15 cellular contexts compared by ENCODE assay signal in the genomic region with DNA sequence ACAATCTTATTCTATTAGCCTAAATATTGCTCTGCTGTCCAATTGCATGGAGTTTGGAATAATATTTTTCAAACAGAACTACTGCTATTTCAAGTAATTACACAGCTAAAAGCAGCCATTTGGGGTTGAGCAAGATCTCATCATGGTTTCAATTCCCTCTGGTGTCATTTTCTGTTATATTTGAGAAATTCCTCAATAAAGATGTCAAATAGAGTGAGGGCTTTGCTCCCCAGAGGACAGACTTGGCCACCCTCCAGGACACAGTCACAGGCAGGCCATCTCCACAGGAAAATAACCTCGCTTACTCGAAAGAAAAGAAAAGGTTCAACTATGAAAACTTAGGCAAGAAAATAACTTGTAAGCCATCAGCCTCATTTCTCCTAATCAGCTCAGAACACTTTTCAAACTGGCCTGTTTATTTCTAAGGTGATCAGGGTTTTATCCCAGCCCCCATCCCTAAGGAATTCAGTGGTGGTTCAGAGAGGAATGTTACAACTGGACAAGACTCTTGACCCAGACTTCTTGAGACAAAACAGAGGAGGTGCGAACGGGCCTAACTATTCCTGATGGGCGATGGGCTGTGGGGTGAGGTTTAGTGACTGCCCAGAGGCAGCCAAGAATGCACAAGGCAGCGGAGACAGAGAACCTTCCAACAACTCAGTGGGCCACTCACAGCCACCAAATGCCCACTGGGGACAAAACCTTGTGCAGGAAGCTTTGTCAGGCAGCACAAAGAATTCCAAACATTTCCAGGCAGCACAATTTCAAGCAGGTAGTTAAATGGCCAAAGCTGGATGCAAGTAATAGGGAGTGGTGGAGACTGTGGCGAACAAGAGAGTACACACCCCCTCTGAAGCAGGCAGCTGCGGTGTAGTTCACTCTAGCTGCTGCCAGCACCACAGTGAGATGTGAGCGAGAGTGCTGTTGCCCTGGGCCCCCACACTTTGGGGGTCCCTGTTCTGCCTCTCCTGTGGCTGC. TPM values are rescaled to one million over a fixed set of nuclear protein-coding genes. Genes with fewer than 3 reads are reported as not detected.
DNase-seq lines count a peak whose midpoint lies in the region; ATAC-seq and TF ChIP-seq lines count a peak whose summit lies in the region.
"Had no signal": no experiment of that assay in that cellular context is flagged by ENCODE, and none has a peak within 500 bp of the region (broad histone marks: within the 10 kb centered on the region; RNA-seq: fewer than 3 reads in every experiment).

No MANE protein-coding gene starts in this region.

- TF ChIP-seq CTCF in SK-N-SH (IDR thresholded peaks at IDR 0.05), result no peak
- TF ChIP-seq CTCF in upper lobe of right lung (IDR thresholded peaks at IDR 0.05), result no peak

- H3K9me2 ChIP-seq in SK-N-SH, result no peaks in the 10 kb centered on the region

- H3K36me3 ChIP-seq in SK-N-SH (replicated peaks in 1 of 2; ENCODE audit: control insufficient read depth in 1 of 2, insufficient read depth in 2 of 2, low read length in 1 of 2) (no peaks in the 10 kb centered on the region), mesodermal cell (ENCODE audit: control insufficient read depth, insufficient read depth, low read length) (no peaks in the 10 kb centered on the region), upper lobe of right lung (no peaks in the 10 kb centered on the region)

- H3K27me3 Mint-ChIP-seq in dendritic cell treated with granulocyte-macrophage colony-stimulating factor and Interleukin-4, amounts not matched to agents 40 ng/mL and 50 ng/mL, for 4 days, result peaks cover 13% of the 10 kb centered on the region
- H3K27me3 Mint-ChIP-seq in activated CD4-positive, alpha-beta T cell treated with anti-CD3 and anti-CD28 coated beads, Interleukin-2, amount 10 ng/mL, durations not matched to agents 7 days and 5 days, result peaks cover 3% of the 10 kb centered on the region
- H3K27me3 Mint-ChIP-seq: activated CD8-positive, alpha-beta T cell treated with anti-CD3 and anti-CD28 coated beads for 36 hours had no signal

- no peak for TF ChIP-seq EP300 in SK-N-SH (IDR thresholded peaks at IDR 0.05; ENCODE audit: borderline replicate concordance in 1 of 2, low read depth in 1 of 2, low read length in 1 of 2)

- POLR2A ChIA-PET in SK-N-SH (lab: Yijun Ruan, JAX), result interaction anchor here (1.2 kb wide), 1 partner anchor 8 kb away, joined by 3 read pairs; no protein-coding TSS in a partner anchor
- POLR2A ChIA-PET in activated CD4-positive, alpha-beta T cell treated with anti-CD3 and anti-CD28 coated beads, Interleukin-2, amount 10 ng/mL, durations not matched to agents 7 days and 5 days (lab: Charles Lee), result no interaction called here

- H3K79me2 ChIP-seq in SK-N-SH (ENCODE audit: insufficient read depth), result no peaks in the 10 kb centered on the region

- no peaks in the 10 kb centered on the region for H3K36me3 Mint-ChIP-seq in dendritic cell treated with granulocyte-macrophage colony-stimulating factor and Interleukin-4, amounts not matched to agents 40 ng/mL and 50 ng/mL, for 4 days (ENCODE audit: low read depth)
- no peaks in the 10 kb centered on the region for H3K36me3 Mint-ChIP-seq in activated CD4-positive, alpha-beta T cell treated with anti-CD3 and anti-CD28 coated beads, Interleukin-2, amount 10 ng/mL, durations not matched to agents 7 days and 5 days (ENCODE audit: low read depth)
- H3K36me3 Mint-ChIP-seq: activated naive CD4-positive, alpha-beta T cell treated with anti-CD3 and anti-CD28 coated beads, Interleukin-2, amount 10 ng/mL, durations not matched to agents 7 days and 5 days had no signal

- H3K4me1 ChIP-seq in SK-N-SH (ENCODE audit: control insufficient read depth in 1 of 2, insufficient read depth in 2 of 2, low read depth in 1 of 2, low read length in 1 of 2), result peaks cover 0 to 48% of the 10 kb centered on the region in 2 experiments; a peak in 1 of 4 replicates
- H3K4me1 ChIP-seq in mesodermal cell (ENCODE audit: control insufficient read depth, insufficient read depth, low read length, poor library complexity, severe bottlenecking), result no peaks in the 10 kb centered on the region
- H3K4me1 ChIP-seq in upper lobe of right lung, result no peaks in the 10 kb centered on the region

- H3K27me3 ChIP-seq in SK-N-SH (ENCODE audit: insufficient read depth), result no peaks in the 10 kb centered on the region
- no peaks in the 10 kb centered on the region for H3K27me3 ChIP-seq in upper lobe of right lung

- H4K20me1 ChIP-seq in SK-N-SH (ENCODE audit: insufficient read depth), result no peaks in the 10 kb centered on the region

- no peak overlapping the region for H2AFZ ChIP-seq in SK-N-SH (ENCODE audit: low read depth)

- no peak for TF ChIP-seq RAD21 in SK-N-SH (IDR thresholded peaks at IDR 0.05; ENCODE audit: low read length)

- H3K4me2 ChIP-seq in SK-N-SH, result no peak overlapping the region

- no peak for DNase-seq in SK-N-SH
- DNase-seq in upper lobe of right lung, result no peak
- DNase-seq in activated CD4-positive, alpha-beta T cell treated with anti-CD3 and anti-CD28 coated beads, Interleukin-2, amount 10 ng/mL, durations not matched to agents 7 days and 5 days, result no peak
- no peak for DNase-seq in KBM-7
- no peak for DNase-seq in UCSD-AML1 (lab: John Stamatoyannopoulos, UW; ENCODE audit: unreplicated experiment)
- DNase-seq: activated CD8-positive, alpha-beta T cell treated with anti-CD3 and anti-CD28 coated beads for 36 hours; activated naive CD4-positive, alpha-beta T cell treated with anti-CD3 and anti-CD28 coated beads, Interleukin-2, amount 10 ng/mL, durations not matched to agents 7 days and 5 days; dermis blood vessel endothelial cell; DND-41; head of caudate nucleus; MM.1S had no signal

- H3K4me3 ChIP-seq in SK-N-SH (ENCODE audit: low read depth in 2 of 2, low read length in 1 of 2) (no peak overlapping the region), mesodermal cell (ENCODE audit: extremely low read depth, insufficient read depth, low read length, poor library complexity, severe bottlenecking) (no peak overlapping the region), upper lobe of right lung (no peak overlapping the region)

- H3K4me3 Mint-ChIP-seq in dendritic cell treated with granulocyte-macrophage colony-stimulating factor and Interleukin-4, amounts not matched to agents 40 ng/mL and 50 ng/mL, for 4 days, result no peak overlapping the region
- no peak overlapping the region for H3K4me3 Mint-ChIP-seq in activated CD4-positive, alpha-beta T cell treated with anti-CD3 and anti-CD28 coated beads, Interleukin-2, amount 10 ng/mL, durations not matched to agents 7 days and 5 days
- H3K4me3 Mint-ChIP-seq: activated CD8-positive, alpha-beta T cell treated with anti-CD3 and anti-CD28 coated beads for 36 hours; activated naive CD4-positive, alpha-beta T cell treated with anti-CD3 and anti-CD28 coated beads, Interleukin-2, amount 10 ng/mL, durations not matched to agents 7 days and 5 days had no signal

- WGBS in SK-N-SH (ENCODE audit: low lambda C conversion rate), result 32% methylated on average over 6 of the region's 9 CpGs
- 75 to 80% methylated on average over 2 to 8 of the region's 9 CpGs for WGBS in mesodermal cell (ENCODE audit: insufficient coverage in 2 of 2), 2 experiments

- H3K9me3 Mint-ChIP-seq in dendritic cell treated with granulocyte-macrophage colony-stimulating factor and Interleukin-4, amounts not matched to agents 40 ng/mL and 50 ng/mL, for 4 days, result no peaks in the 10 kb centered on the region
- H3K9me3 Mint-ChIP-seq in activated CD4-positive, alpha-beta T cell treated with anti-CD3 and anti-CD28 coated beads, Interleukin-2, amount 10 ng/mL, durations not matched to agents 7 days and 5 days, result no peaks in the 10 kb centered on the region
- H3K9me3 Mint-ChIP-seq: activated CD8-positive, alpha-beta T cell treated with anti-CD3 and anti-CD28 coated beads for 36 hours; activated naive CD4-positive, alpha-beta T cell treated with anti-CD3 and anti-CD28 coated beads, Interleukin-2, amount 10 ng/mL, durations not matched to agents 7 days and 5 days had no signal

- CTCF ChIA-PET in SK-N-SH (lab: Yijun Ruan, JAX), result interaction anchor here (0.9 to 2.5 kb wide), 5 partner anchors 26 to 83 kb away, joined by 3 to 11 read pairs (median 7); no protein-coding TSS in a partner anchor
- CTCF ChIA-PET in activated CD4-positive, alpha-beta T cell treated with anti-CD3 and anti-CD28 coated beads, Interleukin-2, amount 10 ng/mL, durations not matched to agents 7 days and 5 days (lab: Charles Lee), result no interaction called here

- H3F3A ChIP-seq in SK-N-SH (replicated peaks; ENCODE audit: insufficient read depth), result no peaks in the 10 kb centered on the region

- no peak; the same call in 2 of the 3 replicates for ATAC-seq in SK-N-SH treated with all-trans-retinoic acid at 6 μM for 48 hours
- ATAC-seq in upper lobe of right lung, result peak; percentile 80
- ATAC-seq: activated CD8-positive, alpha-beta T cell treated with anti-CD3 and anti-CD28 coated beads for 36 hours had no signal

- H3K27ac ChIP-seq in SK-N-SH (ENCODE audit: low read depth in 2 of 2, low read length in 1 of 2), result no peak overlapping the region
- H3K27ac ChIP-seq in mesodermal cell (ENCODE audit: low read depth, low read length, severe bottlenecking), result peak overlapping the region; percentile 55
- peak overlapping the region; percentile 55 for H3K27ac ChIP-seq in upper lobe of right lung
- H3K27ac ChIP-seq: HL-60 had no signal

- no peaks in the 10 kb centered on the region for H3K9me3 ChIP-seq in SK-N-SH
- no peaks in the 10 kb centered on the region for H3K9me3 ChIP-seq in mesodermal cell (ENCODE audit: control insufficient read depth, low read length)
- H3K9me3 ChIP-seq in upper lobe of right lung, result no peaks in the 10 kb centered on the region

- H3K9ac ChIP-seq in SK-N-SH, result no peak overlapping the region

- H3K4me1 Mint-ChIP-seq in dendritic cell treated with granulocyte-macrophage colony-stimulating factor and Interleukin-4, amounts not matched to agents 40 ng/mL and 50 ng/mL, for 4 days (ENCODE audit: low read depth), result peaks cover 26% of the 10 kb centered on the region
- H3K4me1 Mint-ChIP-seq in activated CD4-positive, alpha-beta T cell treated with anti-CD3 and anti-CD28 coated beads, Interleukin-2, amount 10 ng/mL, durations not matched to agents 7 days and 5 days, result no peaks in the 10 kb centered on the region
- H3K4me1 Mint-ChIP-seq: activated naive CD4-positive, alpha-beta T cell treated with anti-CD3 and anti-CD28 coated beads, Interleukin-2, amount 10 ng/mL, durations not matched to agents 7 days and 5 days had no signal

- intact Hi-C loops in dendritic cell treated with granulocyte-macrophage colony-stimulating factor and Interleukin-4, amounts not matched to agents 40 ng/mL and 50 ng/mL, for 4 days (cut with micrococcal nuclease), result no loop called here
- intact Hi-C loops in upper lobe of right lung (cut with DNase I), result no loop called here

- in situ Hi-C loops in KBM-7 (cut with MboI; ENCODE audit: low pct_unique_long_range_greater_than_20kb, low sequenced_read_pairs), result no loop called here

- H3K27ac Mint-ChIP-seq in dendritic cell treated with granulocyte-macrophage colony-stimulating factor and Interleukin-4, amounts not matched to agents 40 ng/mL and 50 ng/mL, for 4 days, result peak overlapping the region; percentile 16
- H3K27ac Mint-ChIP-seq in activated CD4-positive, alpha-beta T cell treated with anti-CD3 and anti-CD28 coated beads, Interleukin-2, amount 10 ng/mL, durations not matched to agents 7 days and 5 days, result no peak overlapping the region
- H3K27ac Mint-ChIP-seq: activated CD8-positive, alpha-beta T cell treated with anti-CD3 and anti-CD28 coated beads for 36 hours; activated naive CD4-positive, alpha-beta T cell treated with anti-CD3 and anti-CD28 coated beads, Interleukin-2, amount 10 ng/mL, durations not matched to agents 7 days and 5 days had no signal

RNA-seq across cellular contexts. Expression of gene SCUBE1, which starts 29.4 kb away (rescaled TPM):
- 0.06 and 0.56 TPM in 2 replicates for polyA plus RNA-seq in SK-N-SH (2012; rRNA removed)
- 0.15 and 0.22 TPM in 2 replicates for polyA plus RNA-seq in SK-N-SH (2012; cell fraction: cytosol; rRNA removed)
- 0.24 and 0.47 TPM in 2 replicates for polyA plus RNA-seq in SK-N-SH (2012; cell fraction: nucleus; rRNA removed)
- 4.6 TPM for polyA plus RNA-seq in mesodermal cell (2013, experiment 1 of 2)
- polyA plus RNA-seq in mesodermal cell (2013, experiment 2 of 2), result 3.0 TPM
- total RNA-seq in upper lobe of right lung, result 36.0 TPM
- total RNA-seq in activated CD4-positive, alpha-beta T cell treated with anti-CD3 and anti-CD28 coated beads, Interleukin-2, amount 10 ng/mL, durations not matched to agents 7 days and 5 days, result not detected
- total RNA-seq: dermis blood vessel endothelial cell had no signal

Comparison
In these comparisons a context has a peak if more than half of its experiments do, and no peak if none do; other contexts are left out.
1. H3K27ac ChIP-seq: peak in mesodermal cell (single experiment) and upper lobe of right lung (single experiment); none in SK-N-SH (0 of 2).
2. RNA of gene SCUBE1, which starts 29.4 kb away (total RNA-seq): 36.0 TPM in upper lobe of right lung (single experiment); not detected in activated CD4-positive, alpha-beta T cell treated with anti-CD3 and anti-CD28 coated beads, Interleukin-2, amount 10 ng/mL, durations not matched to agents 7 days and 5 days; every median in the first group is over 10 times any median in the second.